ENCODE assay signal across 8 cellular contexts in the genomic region with DNA sequence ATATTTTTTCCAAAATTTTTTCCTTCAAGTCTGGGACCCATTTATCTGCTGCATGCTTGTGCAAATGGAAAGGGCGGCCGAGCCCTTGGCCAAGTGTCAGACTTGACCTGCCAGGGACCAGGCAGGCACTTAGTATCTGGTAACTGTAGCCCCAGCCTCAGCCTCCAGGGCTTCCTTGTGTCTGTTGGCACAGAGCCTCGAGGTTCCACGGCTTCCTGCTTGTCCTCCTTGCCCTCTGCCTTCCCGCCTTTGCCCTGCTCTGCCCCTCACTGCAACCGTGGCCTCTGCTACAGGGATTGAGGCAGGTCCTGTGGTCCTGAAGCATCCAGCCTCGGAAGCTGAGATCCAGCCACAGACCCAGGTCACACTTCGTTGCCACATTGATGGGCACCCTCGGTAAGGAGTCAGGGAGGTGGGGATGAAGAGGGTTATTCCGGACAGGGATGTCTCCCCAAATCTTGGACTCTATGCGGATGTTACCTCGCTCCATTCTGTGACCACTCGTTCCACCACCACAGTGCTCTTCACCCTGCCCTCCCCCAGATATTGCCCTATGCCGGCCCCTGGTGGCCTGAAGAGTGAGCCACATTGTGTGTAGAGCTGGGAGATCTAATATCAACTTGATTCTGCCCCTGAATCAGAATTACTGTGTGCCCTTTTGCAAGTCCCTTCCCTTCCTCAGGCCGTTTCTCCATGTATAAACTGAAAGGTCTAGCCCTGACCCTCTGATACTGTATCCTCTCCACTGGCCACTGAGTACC. TPM values are rescaled to one million over a fixed set of nuclear protein-coding genes. Genes with fewer than 3 reads are reported as not detected.
A peak's percentile ranks its signal among the peaks of the same experiment; 100 is the strongest.
DNase-seq lines count a peak whose midpoint lies in the region; ATAC-seq, FAIRE-seq and TF ChIP-seq lines count a peak whose summit lies in the region.

No MANE protein-coding gene starts in this region.

- CTCF ChIA-PET in endothelial cell of umbilical vein (lab: Charles Lee): interaction anchor here (0.6 to 5.7 kb wide), 17 partner anchors 8 to 229 kb away, joined by 3 to 19 read pairs (median 3); partner anchors contain the start of gene PTK7

- DNase-seq in activated T-cell treated with anti-CD3 and anti-CD28 coated beads, Interleukin-2, amount 50 U/mL, for 72 hours: peak; percentile 17 to 19
- DNase-seq in activated T-cell treated with anti-CD3 and anti-CD28 coated beads, Interleukin-2, amount 50 U/mL, for 24 hours: no peak
- DNase-seq in OCI-M1 (lab: John Stamatoyannopoulos, UW): peak; percentile 67
- peak; percentile 33 for DNase-seq in endothelial cell of umbilical vein (ENCODE audit: low read depth, low spot score)
- DNase-seq in osteoblast (ENCODE audit: insufficient read length, low spot score, missing footprints): peak; percentile 96
- no peak for DNase-seq in NCI-H2029 treated with DMSO at 0.1 percent for 48 hours (lab: John Stamatoyannopoulos, UW)
- no peak for DNase-seq in stimulated activated naive CD4-positive, alpha-beta T cell treated with Interleukin-2 at 50 U/mL for 16 hours (lab: John Stamatoyannopoulos, UW)

- H4K20me1 ChIP-seq in endothelial cell of umbilical vein (replicated peaks; ENCODE audit: control insufficient read depth, extremely low read depth, insufficient read depth, low read length) (no peaks in the 10 kb centered on the region), osteoblast (ENCODE audit: insufficient read depth, low read length) (peaks cover 3% of the 10 kb centered on the region)

- no peak overlapping the region for H3K4me2 ChIP-seq in endothelial cell of umbilical vein (ENCODE audit: insufficient read depth, low read length)
- H3K4me2 ChIP-seq in osteoblast (ENCODE audit: insufficient read depth, low read length): peak overlapping the region; percentile 45

- FAIRE-seq in endothelial cell of umbilical vein (lab: Jason Lieb, UNC): peak; percentile 68

- H3K4me1 ChIP-seq in endothelial cell of umbilical vein (ENCODE audit: control insufficient read depth, extremely low read depth, insufficient read depth, low read length): no peaks in the 10 kb centered on the region
- peaks cover 39% of the 10 kb centered on the region for H3K4me1 ChIP-seq in osteoblast (ENCODE audit: insufficient read depth, low read length)

- no peaks in the 10 kb centered on the region for H3K9me1 ChIP-seq in endothelial cell of umbilical vein (replicated peaks; ENCODE audit: control insufficient read depth, extremely low read depth, insufficient read depth, low read length)

- no peaks in the 10 kb centered on the region for H3K9me3 ChIP-seq in endothelial cell of umbilical vein (replicated peaks; ENCODE audit: control insufficient read depth, insufficient read depth, low read length)
- H3K9me3 ChIP-seq in osteoblast (ENCODE audit: low read depth, low read length): no peaks in the 10 kb centered on the region

- no peaks in the 10 kb centered on the region for H3K9me3 Mint-ChIP-seq in activated T-cell treated with anti-CD3 and anti-CD28 coated beads, Interleukin-2, amount 50 U/mL, for 72 hours
- H3K9me3 Mint-ChIP-seq in activated T-cell treated with anti-CD3 and anti-CD28 coated beads, Interleukin-2, amount 50 U/mL, for 24 hours: no peaks in the 10 kb centered on the region

- H3K27ac ChIP-seq in endothelial cell of umbilical vein (ENCODE audit: insufficient read depth, low read depth, low read length): no peak overlapping the region
- peak overlapping the region; percentile 32 for H3K27ac ChIP-seq in osteoblast (ENCODE audit: low read depth, low read length)

- intact Hi-C loops in endothelial cell of umbilical vein (cut with micrococcal nuclease): loop anchor here (1.0 to 5.0 kb wide), 3 partner anchors 59 to 227 kb away; no protein-coding TSS in a partner anchor

- no peaks in the 10 kb centered on the region for H3K27me3 Mint-ChIP-seq in activated T-cell treated with anti-CD3 and anti-CD28 coated beads, Interleukin-2, amount 50 U/mL, for 72 hours (ENCODE audit: low read depth)
- H3K27me3 Mint-ChIP-seq in activated T-cell treated with anti-CD3 and anti-CD28 coated beads, Interleukin-2, amount 50 U/mL, for 24 hours: no peaks in the 10 kb centered on the region

- ATAC-seq in activated T-cell treated with anti-CD3 and anti-CD28 coated beads, Interleukin-2, amount 50 U/mL, for 72 hours (replicated peaks in 1 of 2): peak; percentile 41 to 42
- no peak for ATAC-seq in HG02938 (IDR thresholded peaks at IDR 0.05; ENCODE audit: unreplicated experiment)

- no peak overlapping the region for H3K4me3 Mint-ChIP-seq in activated T-cell treated with anti-CD3 and anti-CD28 coated beads, Interleukin-2, amount 50 U/mL, for 72 hours
- H3K4me3 Mint-ChIP-seq in activated T-cell treated with anti-CD3 and anti-CD28 coated beads, Interleukin-2, amount 50 U/mL, for 24 hours: no peak overlapping the region

- POLR2A ChIA-PET in endothelial cell of umbilical vein (lab: Charles Lee): no interaction called here

- H2AFZ ChIP-seq in endothelial cell of umbilical vein (ENCODE audit: low read depth, low read length) (no peak overlapping the region), osteoblast (ENCODE audit: low read length) (peak overlapping the region; percentile 32)

- no peak for TF ChIP-seq POLR2A in endothelial cell of umbilical vein (IDR thresholded peaks at IDR 0.05; ENCODE audit: low read depth, low read length)

- dilution Hi-C loops in endothelial cell of umbilical vein (cut with MboI; ENCODE audit: extremely low pct_ligation_motif_present, low sequenced_read_pairs): no loop called here

- H3K36me3 Mint-ChIP-seq in activated T-cell treated with anti-CD3 and anti-CD28 coated beads, Interleukin-2, amount 50 U/mL, for 72 hours (ENCODE audit: insufficient read depth in 2 of 2): no peaks in the 10 kb centered on the region
- H3K36me3 Mint-ChIP-seq in activated T-cell treated with anti-CD3 and anti-CD28 coated beads, Interleukin-2, amount 50 U/mL, for 24 hours (ENCODE audit: low read depth): no peaks in the 10 kb centered on the region

- H3K9ac ChIP-seq in endothelial cell of umbilical vein (replicated peaks; ENCODE audit: extremely low read depth, insufficient read depth, low read length): no peak overlapping the region

- TF ChIP-seq CTCF in endothelial cell of umbilical vein (IDR thresholded peaks at IDR 0.05; ENCODE audit: extremely low read depth in 1 of 2, insufficient read depth in 1 of 2, low read depth in 1 of 2, low read length in 2 of 2): peak; percentile 46 to 56
- peak; percentile 93 for TF ChIP-seq CTCF in osteoblast (IDR thresholded peaks at IDR 0.05; ENCODE audit: extremely low read depth, low read depth, low read length)

- no peaks in the 10 kb centered on the region for H3K4me1 Mint-ChIP-seq in activated T-cell treated with anti-CD3 and anti-CD28 coated beads, Interleukin-2, amount 50 U/mL, for 72 hours (ENCODE audit: low read depth)
- H3K4me1 Mint-ChIP-seq in activated T-cell treated with anti-CD3 and anti-CD28 coated beads, Interleukin-2, amount 50 U/mL, for 24 hours (ENCODE audit: low read depth): no peaks in the 10 kb centered on the region

- no peak overlapping the region for H3K27ac Mint-ChIP-seq in activated T-cell treated with anti-CD3 and anti-CD28 coated beads, Interleukin-2, amount 50 U/mL, for 72 hours
- H3K27ac Mint-ChIP-seq in activated T-cell treated with anti-CD3 and anti-CD28 coated beads, Interleukin-2, amount 50 U/mL, for 24 hours: no peak overlapping the region

- H3K36me3 ChIP-seq in endothelial cell of umbilical vein (ENCODE audit: control insufficient read depth in 2 of 2, extremely low read depth in 1 of 2, insufficient read depth in 2 of 2, low read length in 2 of 2) (no peaks in the 10 kb centered on the region), osteoblast (ENCODE audit: insufficient read depth, low read length) (peaks cover 13% of the 10 kb centered on the region)

- H3K79me2 ChIP-seq in endothelial cell of umbilical vein (ENCODE audit: control insufficient read depth, insufficient read depth, low read length) (no peaks in the 10 kb centered on the region), osteoblast (ENCODE audit: insufficient read depth, low read length) (peaks cover 13% of the 10 kb centered on the region)

- no TSS peak for BruUV-seq in endothelial cell of umbilical vein (replicated peaks; lab: Mats Ljungman, UMichigan)

- H3K4me3 ChIP-seq in endothelial cell of umbilical vein (replicated peaks in 1 of 3; ENCODE audit: insufficient read depth in 1 of 3, low read depth in 1 of 3, low read length in 3 of 3) (no peak overlapping the region), osteoblast (ENCODE audit: insufficient read depth, low read length) (no peak overlapping the region)

- H3K27me3 ChIP-seq in endothelial cell of umbilical vein (ENCODE audit: control insufficient read depth in 2 of 2, insufficient read depth in 2 of 2, low read length in 2 of 2) (no peaks in the 10 kb centered on the region), osteoblast (ENCODE audit: insufficient read depth, low read length) (no peaks in the 10 kb centered on the region)

RNA-seq across cellular contexts. Expression of gene SRF, which starts 41.5 kb away (rescaled TPM):
- total RNA-seq in activated T-cell treated with anti-CD3 and anti-CD28 coated beads, Interleukin-2, amount 50 U/mL, for 72 hours: 10 to 100 TPM; 44.2 to 46.1 TPM
- total RNA-seq in endothelial cell of umbilical vein (34.4 and 36.2 TPM in 2 replicates), osteoblast (17.7 and 20.6 TPM in 2 replicates)
- polyA plus RNA-seq in endothelial cell of umbilical vein: 55.8 and 61.5 TPM in 2 replicates
- 37.8 and 42.6 TPM in 2 replicates for polyA plus RNA-seq in endothelial cell of umbilical vein (2011; cell fraction: cytosol; rRNA removed)
- 47.5 and 47.9 TPM in 2 replicates for polyA plus RNA-seq in endothelial cell of umbilical vein (2011; cell fraction: nucleus; rRNA removed)
- polyA plus RNA-seq in endothelial cell of umbilical vein (2012): 21.5 and 25.2 TPM in 2 replicates
- polyA minus RNA-seq in endothelial cell of umbilical vein: 37.6 and 53.2 TPM in 2 replicates
- 26.0 TPM for polyA minus RNA-seq in endothelial cell of umbilical vein (2011; cell fraction: cytosol; rRNA and poly(A)+ RNA removed)
- 15.8 and 19.1 TPM in 2 replicates for polyA minus RNA-seq in endothelial cell of umbilical vein (2011; cell fraction: nucleus; rRNA and poly(A)+ RNA removed)

RNA-seq across cellular contexts. Expression of gene CUL9, which starts 52.4 kb away (rescaled TPM):
- 10 to 100 TPM; 60.7 to 62.0 TPM for total RNA-seq in activated T-cell treated with anti-CD3 and anti-CD28 coated beads, Interleukin-2, amount 50 U/mL, for 72 hours
- total RNA-seq in endothelial cell of umbilical vein (43.9 and 46.0 TPM in 2 replicates), osteoblast (34.4 and 34.5 TPM in 2 replicates)
- polyA plus RNA-seq in endothelial cell of umbilical vein: 36.5 and 38.7 TPM in 2 replicates
- 13.9 and 16.1 TPM in 2 replicates for polyA plus RNA-seq in endothelial cell of umbilical vein (2011; cell fraction: cytosol; rRNA removed)
- 209 and 248 TPM in 2 replicates for polyA plus RNA-seq in endothelial cell of umbilical vein (2011; cell fraction: nucleus; rRNA removed)
- polyA plus RNA-seq in endothelial cell of umbilical vein (2012): 15.4 and 24.4 TPM in 2 replicates
- polyA minus RNA-seq in endothelial cell of umbilical vein: 48.9 and 51.7 TPM in 2 replicates
- 10.0 TPM for polyA minus RNA-seq in endothelial cell of umbilical vein (2011; cell fraction: cytosol; rRNA and poly(A)+ RNA removed)
- 59.2 and 76.5 TPM in 2 replicates for polyA minus RNA-seq in endothelial cell of umbilical vein (2011; cell fraction: nucleus; rRNA and poly(A)+ RNA removed)

RNA-seq across cellular contexts. Expression of gene PTK7, which starts 53.5 kb away (rescaled TPM):
- total RNA-seq in activated T-cell treated with anti-CD3 and anti-CD28 coated beads, Interleukin-2, amount 50 U/mL, for 72 hours: 1 to 10 TPM; 2.8 to 7.8 TPM
- total RNA-seq in endothelial cell of umbilical vein: 65.3 and 65.6 TPM in 2 replicates
- polyA plus RNA-seq in endothelial cell of umbilical vein: 41.9 and 44.6 TPM in 2 replicates
- polyA plus RNA-seq in endothelial cell of umbilical vein (2011; cell fraction: cytosol; rRNA removed): 32.6 and 39.7 TPM in 2 replicates
- 74.4 and 87.1 TPM in 2 replicates for polyA plus RNA-seq in endothelial cell of umbilical vein (2011; cell fraction: nucleus; rRNA removed)
- polyA plus RNA-seq in endothelial cell of umbilical vein (2012): 37.1 and 52.6 TPM in 2 replicates
- polyA minus RNA-seq in endothelial cell of umbilical vein: 63.3 and 69.4 TPM in 2 replicates
- not detected for polyA minus RNA-seq in endothelial cell of umbilical vein (2011; cell fraction: cytosol; rRNA and poly(A)+ RNA removed)
- polyA minus RNA-seq in endothelial cell of umbilical vein (2011; cell fraction: nucleus; rRNA and poly(A)+ RNA removed): 28.8 and 32.0 TPM in 2 replicates
- 183 and 190 TPM in 2 replicates for total RNA-seq in osteoblast

Comparison
In these comparisons a context has a peak if more than half of its experiments do, and no peak if none do; other contexts are left out.
1. DNase-seq: peak in activated T-cell treated with anti-CD3 and anti-CD28 coated beads, Interleukin-2, amount 50 U/mL, for 72 hours (2 of 2), OCI-M1 (single experiment), endothelial cell of umbilical vein (single experiment) and osteoblast (single experiment); none in activated T-cell treated with anti-CD3 and anti-CD28 coated beads, Interleukin-2, amount 50 U/mL, for 24 hours (single experiment), NCI-H2029 treated with DMSO at 0.1 percent for 48 hours (single experiment) and stimulated activated naive CD4-positive, alpha-beta T cell treated with Interleukin-2 at 50 U/mL for 16 hours (single experiment).